ENCODE assay signal across 35 cellular contexts in genomic region chr6:28291573-28291972, GRCh38. TPM values are rescaled to one million over a fixed set of nuclear protein-coding genes. Genes with fewer than 3 reads are reported as not detected.
"Had no signal": no experiment of that assay in that cellular context is flagged by ENCODE, and none has a peak within 500 bp of the region (broad histone marks: within the 10 kb centered on the region; RNA-seq: fewer than 3 reads in every experiment).

No MANE protein-coding gene starts in this region.

- H3K4me3 ChIP-seq: adrenal gland, ascending aorta, body of pancreas, breast epithelium, cardiac muscle cell had no signal

- H3K27ac ChIP-seq: adrenal gland, ascending aorta, body of pancreas, brain microvascular endothelial cell, breast epithelium, cardiac muscle cell had no signal

- H3K9me3 ChIP-seq: adrenal gland, body of pancreas, breast epithelium had no signal

- H3K36me3 ChIP-seq: brain microvascular endothelial cell, breast epithelium had no signal

- DNase-seq: activated effector memory CD4-positive, alpha-beta T cell treated with anti-CD3 and anti-CD28 coated beads, Interleukin-2, amount 50 U/mL, for 16 hours; activated effector memory CD4-positive, alpha-beta T cell treated with Interleukin-2 at 50 U/mL for 16 hours; activated gamma-delta T cell; activated gamma-delta T cell treated with Interleukin-2 at 50 U/mL for 16 hours; activated naive CD4-positive, alpha-beta T cell; activated naive CD4-positive, alpha-beta T cell treated with anti-CD3 and anti-CD28 coated beads for 36 hours; activated naive CD4-positive, alpha-beta T cell treated with anti-CD3 and anti-CD28 coated beads, Interleukin-2, amount 10 ng/mL, durations not matched to agents 7 days and 5 days; activated naive CD4-positive, alpha-beta T cell treated with anti-CD3 and anti-CD28 coated beads, Interleukin-2, amount 50 U/mL, for 16 hours; activated naive CD4-positive, alpha-beta T cell treated with Interleukin-2 at 50 U/mL for 16 hours; activated naive CD8-positive, alpha-beta T cell treated with anti-CD3 and anti-CD28 coated beads for 36 hours; activated naive CD8-positive, alpha-beta T cell treated with anti-CD3 and anti-CD28 coated beads, Interleukin-2, amount 10 ng/mL, durations not matched to agents 7 days and 5 days; activated naive CD8-positive, alpha-beta T cell treated with anti-CD3 and anti-CD28 coated beads, Interleukin-2, amount 50 U/mL, for 24 hours; activated T-cell treated with anti-CD3 and anti-CD28 coated beads, Interleukin-2, amount 50 U/mL, for 24 hours; activated T-cell treated with anti-CD3 and anti-CD28 coated beads, Interleukin-2, amount 50 U/mL, for 4 hours; activated T-cell treated with anti-CD3 and anti-CD28 coated beads, Interleukin-2, amount 50 U/mL, for 48 hours; activated T-cell treated with anti-CD3 and anti-CD28 coated beads, Interleukin-2, amount 50 U/mL, for 72 hours; adrenal gland; amniotic stem cell; amygdala; anterior cingulate cortex; aorta; body of pancreas; brain microvascular endothelial cell; caudate nucleus; central memory CD4-positive, alpha-beta T cell; cerebellar nuclear complex had no signal

- H3K4me1 ChIP-seq: adrenal gland, ascending aorta, body of pancreas, breast epithelium had no signal

- H3K27me3 ChIP-seq: adrenal gland, ascending aorta, body of pancreas, brain microvascular endothelial cell, breast epithelium, cardiac muscle cell had no signal

- ATAC-seq: activated naive CD4-positive, alpha-beta T cell treated with anti-CD3 and anti-CD28 coated beads, Interleukin-2, amount 50 U/mL, for 72 hours; activated naive CD8-positive, alpha-beta T cell treated with anti-CD3 and anti-CD28 coated beads, Interleukin-2, amount 50 U/mL, for 24 hours; activated T-cell treated with anti-CD3 and anti-CD28 coated beads, Interleukin-2, amount 50 U/mL, for 4 hours; activated T-cell treated with anti-CD3 and anti-CD28 coated beads, Interleukin-2, amount 50 U/mL, for 72 hours; activated T-helper 17 cell treated with anti-CD3 and anti-CD28 coated beads, Interleukin-2, amount 50 U/mL, for 72 hours; body of pancreas had no signal

- FAIRE-seq: astrocyte, bronchial epithelial cell had no signal

RNA-seq across cellular contexts. Expression of gene NKAPL, which starts 32.5 kb away (rescaled TPM):
- total RNA-seq: activated naive CD4-positive, alpha-beta T cell treated with anti-CD3 and anti-CD28 coated beads, Interleukin-2, amount 50 U/mL, for 72 hours; activated naive CD8-positive, alpha-beta T cell treated with anti-CD3 and anti-CD28 coated beads, Interleukin-2, amount 10 ng/mL, durations not matched to agents 7 days and 5 days; activated T-helper 2 cell treated with anti-CD3 and anti-CD28 coated beads, Interferon-gamma antibody, Interleukin-2, Interleukin-4, amounts not matched to agents 10 μg/mL and 5 μg/mL and 100 μg/mL, durations not matched to agents 14 hours and 24 hours and 36 hours; ascending aorta; astrocyte; cardiac muscle cell; chondrocyte had no signal
- polyA plus RNA-seq: cardiac muscle cell had no signal
